ENCODE assay signal across 21 cellular contexts in the genomic region with DNA sequence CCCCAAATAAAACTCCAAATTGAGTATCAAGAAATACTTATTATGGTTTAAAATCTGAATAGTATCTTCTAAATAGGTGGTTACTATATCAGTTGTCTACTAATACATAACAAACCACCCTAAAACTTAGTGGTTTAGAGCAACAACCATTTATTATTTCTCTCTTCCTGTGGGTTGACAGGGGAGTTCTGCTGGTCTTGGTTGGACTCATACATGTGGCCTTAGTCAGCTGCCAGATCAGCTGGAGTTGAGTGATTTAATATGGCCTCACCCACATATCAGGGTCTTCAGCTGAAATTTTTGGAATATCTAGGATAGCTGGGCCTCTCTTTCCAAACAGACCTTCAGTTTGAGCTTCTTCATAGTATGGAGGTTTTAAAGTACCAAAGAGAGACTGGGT. TPM values are rescaled to one million over a fixed set of nuclear protein-coding genes. Genes with fewer than 3 reads are reported as not detected.
DNase-seq lines count a peak whose midpoint lies in the region; ATAC-seq, FAIRE-seq and TF ChIP-seq lines count a peak whose summit lies in the region.
"Had no signal": no experiment of that assay in that cellular context is flagged by ENCODE, and none has a peak within 500 bp of the region (broad histone marks: within the 10 kb centered on the region; RNA-seq: fewer than 3 reads in every experiment).

No MANE protein-coding gene starts in this region.

- no peak for TF ChIP-seq CTCF in K562 (IDR thresholded peaks at IDR 0.05 in 2 of 3, conservative IDR thresholded peaks at IDR 0.05 in 1 of 3; ENCODE audit: insufficient read depth in 2 of 3, low read depth in 1 of 3, low read length in 3 of 3)

- H2BK12ac ChIP-seq in mesenchymal stem cell (ENCODE audit: low read length in 2 of 2): no peak overlapping the region

- POLR2A ChIA-PET in K562 (lab: Yijun Ruan, JAX): no interaction called here

- no peak overlapping the region for H2AK5ac ChIP-seq in mesenchymal stem cell (ENCODE audit: low read length, severe bottlenecking)

- in situ Hi-C loops in K562 (cut with MboI): no loop called here

- H4K20me1 ChIP-seq in K562 (replicated peaks; ENCODE audit: control insufficient read depth, insufficient read depth, low read length): no peaks in the 10 kb centered on the region

- no peak overlapping the region for H3K18ac ChIP-seq in mesenchymal stem cell (ENCODE audit: low read depth in 1 of 2, low read length in 2 of 2)

- no peaks in the 10 kb centered on the region for H3K9me1 ChIP-seq in K562 (ENCODE audit: control insufficient read depth, insufficient read depth, low read length)

- FAIRE-seq in K562 (lab: Jason Lieb, UNC): no peak
- no peak for FAIRE-seq in GM19239 (lab: Jason Lieb, UNC)
- FAIRE-seq: pancreas had no signal

- H3K79me1 ChIP-seq in mesenchymal stem cell (replicated peaks; ENCODE audit: low read length, poor library complexity, severe bottlenecking): no peaks in the 10 kb centered on the region

- DNase-seq in AG20443 (ENCODE audit: low spot score) (peak; percentile 47), HT1080 (ENCODE audit: low read depth) (peak; percentile 38), K562 (ENCODE audit: extremely low read depth in 1 of 4, low spot score in 3 of 4) (peak in 1 of 4 experiments; percentile 3), mesenchymal stem cell (peak; percentile 49), DMS53 treated with DMSO at 0.1 percent for 48 hours (lab: John Stamatoyannopoulos, UW; ENCODE audit: unreplicated experiment) (no peak), GM19239 (ENCODE audit: insufficient read length, low spot score) (no peak)
- DNase-seq: activated CD4-positive, alpha-beta T cell treated with anti-CD3 and anti-CD28 coated beads, Interleukin-2, amount 50 U/mL, for 48 hours; activated naive CD4-positive, alpha-beta T cell treated with Interleukin-2 at 50 U/mL for 16 hours; MV-4-11; naive thymus-derived CD8-positive, alpha-beta T cell; NCI-H187 treated with DMSO at 0.1 percent for 48 hours; pancreas; SHP77; stomach; T-helper 1 cell; uterus had no signal

- H3K27ac ChIP-seq in K562 (ENCODE audit: extremely low read depth, low read depth, low read length): no peak overlapping the region
- no peak overlapping the region for H3K27ac ChIP-seq in mesenchymal stem cell (ENCODE audit: low read length, poor library complexity, severe bottlenecking)
- H3K27ac ChIP-seq: ascending aorta, coronary artery, pancreas, stomach, uterus had no signal

- no peak overlapping the region for H3K23ac ChIP-seq in mesenchymal stem cell (ENCODE audit: low read length in 2 of 2)

- intact Hi-C loops in K562 (cut with micrococcal nuclease): no loop called here

- H3K36me3 ChIP-seq in K562 (ENCODE audit: control insufficient read depth, insufficient read depth, low read length): no peaks in the 10 kb centered on the region
- H3K36me3 ChIP-seq in mesenchymal stem cell (ENCODE audit: control insufficient read depth in 1 of 2, insufficient read depth in 2 of 2, low read depth in 1 of 2, low read length in 2 of 2): no peaks in the 10 kb centered on the region
- H3K36me3 ChIP-seq: ascending aorta, pancreas, stomach, uterus had no signal

- no peak overlapping the region for H2AFZ ChIP-seq in K562 (ENCODE audit: low read depth, low read length)
- no peak overlapping the region for H2AFZ ChIP-seq in mesenchymal stem cell (ENCODE audit: low read depth, low read length)

- H2BK15ac ChIP-seq in mesenchymal stem cell (ENCODE audit: low read depth, poor library complexity, severe bottlenecking): no peak overlapping the region

- H3K9me3 ChIP-seq in K562 (replicated peaks; ENCODE audit: control insufficient read depth, insufficient read depth, low read depth, low read length) (no peaks in the 10 kb centered on the region; the same call in 1 of the 2 replicates), mesenchymal stem cell (ENCODE audit: control insufficient read depth, low read length) (peaks cover 12% of the 10 kb centered on the region)
- H3K9me3 ChIP-seq: ascending aorta, pancreas, uterus had no signal

- ATAC-seq in K562 (no peak), GM19351 (IDR thresholded peaks at IDR 0.05; ENCODE audit: unreplicated experiment) (no peak), HG03469 (IDR thresholded peaks at IDR 0.05; ENCODE audit: unreplicated experiment) (no peak)
- ATAC-seq: naive thymus-derived CD8-positive, alpha-beta T cell; pancreas had no signal

- CTCF ChIA-PET in K562 (lab: Yijun Ruan, JAX; ENCODE audit: low intra/inter-chr PET ratio): no interaction called here

- H3K4me3 ChIP-seq in K562: no peak overlapping the region
- H3K4me3 ChIP-seq in mesenchymal stem cell (ENCODE audit: insufficient read depth in 1 of 2, low read depth in 1 of 2, low read length in 2 of 2): no peak overlapping the region
- H3K4me3 ChIP-seq: ascending aorta, coronary artery, lung, pancreas, stomach, uterus had no signal

- no peak overlapping the region for H3K14ac ChIP-seq in mesenchymal stem cell (ENCODE audit: low read length in 2 of 2)

- no peaks in the 10 kb centered on the region for H3K27me3 ChIP-seq in K562 (ENCODE audit: control insufficient read depth in 2 of 2, insufficient read depth in 2 of 2, low read length in 2 of 2)
- H3K27me3 ChIP-seq in mesenchymal stem cell (ENCODE audit: control insufficient read depth in 1 of 2, insufficient read depth in 1 of 2, low read length in 2 of 2): no peaks in the 10 kb centered on the region
- H3K27me3 ChIP-seq: ascending aorta, pancreas, stomach, uterus had no signal

- no peak overlapping the region for H2BK5ac ChIP-seq in mesenchymal stem cell (ENCODE audit: low read depth, low read length, poor library complexity, severe bottlenecking)

- H3K9ac ChIP-seq in K562 (ENCODE audit: insufficient read depth in 1 of 2, low read depth in 2 of 2, low read length in 2 of 2) (no peak overlapping the region), mesenchymal stem cell (ENCODE audit: low read length) (no peak overlapping the region)

- no peaks in the 10 kb centered on the region for H3K79me2 ChIP-seq in K562 (ENCODE audit: control insufficient read depth, insufficient read depth, low read length)

- TF ChIP-seq POLR2A in K562 (conservative IDR thresholded peaks at IDR 0.05): no peak

- no TSS peak for BruUV-seq in K562 (replicated peaks; lab: Mats Ljungman, UMichigan)

- H3K4me2 ChIP-seq in K562 (ENCODE audit: insufficient read depth, low read length) (no peak overlapping the region), mesenchymal stem cell (ENCODE audit: low read length, poor library complexity, severe bottlenecking) (no peak overlapping the region)

- H4K8ac ChIP-seq in mesenchymal stem cell (ENCODE audit: low read length): no peak overlapping the region

- TF ChIP-seq RAD21 in K562 (CRISPR knock-in tag; conservative IDR thresholded peaks at IDR 0.05 in 1 of 2, IDR thresholded peaks at IDR 0.05 in 1 of 2): no peak

- no peak overlapping the region for H3K4ac ChIP-seq in mesenchymal stem cell (ENCODE audit: low read depth in 1 of 2, low read length in 2 of 2)

- H3K4me1 ChIP-seq in K562 (replicated peaks in 1 of 2; ENCODE audit: control insufficient read depth in 2 of 2, insufficient read depth in 2 of 2, low read length in 2 of 2): no peaks in the 10 kb centered on the region; a peak in 1 of 5 replicates
- no peaks in the 10 kb centered on the region for H3K4me1 ChIP-seq in mesenchymal stem cell (ENCODE audit: control insufficient read depth, insufficient read depth, low read depth, low read length)
- H3K4me1 ChIP-seq: ascending aorta, pancreas, stomach, uterus had no signal

- H4K91ac ChIP-seq in mesenchymal stem cell (ENCODE audit: low read length): no peak overlapping the region

- H2BK120ac ChIP-seq in mesenchymal stem cell (ENCODE audit: low read depth, low read length): no peak overlapping the region

- TF ChIP-seq EP300 in K562 (IDR thresholded peaks at IDR 0.05; ENCODE audit: low read length): no peak

TF ChIP-seq in K562, 482 proteins besides CTCF, POLR2A, EP300 and RAD21 (continues in another document):
- TF ChIP-seq MEIS2 (IDR thresholded peaks at IDR 0.05; ENCODE audit: partially characterized antibody): peak; percentile 56
- TF ChIP-seq NFRKB (IDR thresholded peaks at IDR 0.05; ENCODE audit: low read depth): no peak

RNA-seq across cellular contexts. Expression of a gene that starts 34.5 kb away (rescaled TPM):
- not detected in 2 replicates for total RNA-seq in HT1080 (2014; rRNA removed; shearing (Covaris generic))
- polyA plus RNA-seq in HT1080 (2015; cell fraction: cytosol; rRNA removed): 0.66 and 0.99 TPM in 2 replicates
- 0.39 and 0.66 TPM in 2 replicates for polyA plus RNA-seq in HT1080 (2015; cell fraction: nucleus; rRNA removed)
- 1.4 and 4.3 TPM in 2 replicates for total RNA-seq in K562 (2011; cell fraction: chromatin; rRNA removed; ENCODE audit: low replicate concordance)
- total RNA-seq in K562 (2011; cell fraction: nucleolus; rRNA removed): 0.67 and 1.3 TPM in 2 replicates
- total RNA-seq in K562 (2011; cell fraction: nucleoplasm; rRNA removed): 1.2 and 4.7 TPM in 2 replicates
- total RNA-seq in K562 (2014; rRNA removed): 1.1 and 1.2 TPM in 2 replicates
- total RNA-seq in K562 (2014; rRNA removed; fragmentation: Illumina TruSeq; extraction: Trizol): 1.5 and 1.8 TPM in 2 replicates
- 1.1 and 1.4 TPM in 2 replicates for total RNA-seq in K562 (2015; rRNA removed; fragmentation: Illumina TruSeq; extraction: Trizol)
- total RNA-seq in K562 (2021): 0.81 and 1.1 TPM in 2 replicates
- 1.2 TPM in 2 replicates for polyA plus RNA-seq in K562 (2011; rRNA removed)
- 0.06 and 0.62 TPM in 2 replicates for polyA plus RNA-seq in K562 (2011; cell fraction: cytosol; rRNA removed)
- polyA plus RNA-seq in K562 (2011; cell fraction: nucleus; rRNA removed): 0.85 and 1.00 TPM in 2 replicates
- 0.99 and 1.1 TPM in 2 replicates for polyA plus RNA-seq in K562 (2012)
- 1.4 and 1.6 TPM in 2 replicates for polyA plus RNA-seq in K562 (2014; fragmentation: Illumina TruSeq; extraction: Trizol)
- polyA plus RNA-seq in K562 (2014; fragmentation: Nextera tagmentation; extraction: Ambion mirVana): 1 to 10 TPM; 1.0 to 1.7 TPM
- polyA plus RNA-seq in K562 (2014; rRNA removed): 1.4 and 2.1 TPM in 2 replicates
- 2.5 and 2.7 TPM in 2 replicates for polyA minus RNA-seq in K562 (2011; rRNA and poly(A)+ RNA removed)
- polyA minus RNA-seq in K562 (2011; cell fraction: cytosol; rRNA and poly(A)+ RNA removed): not detected in 2 replicates
- polyA minus RNA-seq in K562 (2011; cell fraction: nucleus; rRNA and poly(A)+ RNA removed): 1.3 and 2.2 TPM in 2 replicates
- polyA plus RNA-seq in mesenchymal stem cell (2013, experiment 1 of 2): 0.55 TPM
- polyA plus RNA-seq in mesenchymal stem cell (2013, experiment 2 of 2): 0.38 TPM
- total RNA-seq: ascending aorta had no signal

Comparison
In these comparisons a context has a peak if more than half of its experiments do, and no peak if none do; other contexts are left out.
1. DNase-seq: peak in AG20443 (single experiment), HT1080 (single experiment) and mesenchymal stem cell (single experiment); none in DMS53 treated with DMSO at 0.1 percent for 48 hours (single experiment) and GM19239 (single experiment).